8 cellular contexts compared by ENCODE assay signal in the genomic region with DNA sequence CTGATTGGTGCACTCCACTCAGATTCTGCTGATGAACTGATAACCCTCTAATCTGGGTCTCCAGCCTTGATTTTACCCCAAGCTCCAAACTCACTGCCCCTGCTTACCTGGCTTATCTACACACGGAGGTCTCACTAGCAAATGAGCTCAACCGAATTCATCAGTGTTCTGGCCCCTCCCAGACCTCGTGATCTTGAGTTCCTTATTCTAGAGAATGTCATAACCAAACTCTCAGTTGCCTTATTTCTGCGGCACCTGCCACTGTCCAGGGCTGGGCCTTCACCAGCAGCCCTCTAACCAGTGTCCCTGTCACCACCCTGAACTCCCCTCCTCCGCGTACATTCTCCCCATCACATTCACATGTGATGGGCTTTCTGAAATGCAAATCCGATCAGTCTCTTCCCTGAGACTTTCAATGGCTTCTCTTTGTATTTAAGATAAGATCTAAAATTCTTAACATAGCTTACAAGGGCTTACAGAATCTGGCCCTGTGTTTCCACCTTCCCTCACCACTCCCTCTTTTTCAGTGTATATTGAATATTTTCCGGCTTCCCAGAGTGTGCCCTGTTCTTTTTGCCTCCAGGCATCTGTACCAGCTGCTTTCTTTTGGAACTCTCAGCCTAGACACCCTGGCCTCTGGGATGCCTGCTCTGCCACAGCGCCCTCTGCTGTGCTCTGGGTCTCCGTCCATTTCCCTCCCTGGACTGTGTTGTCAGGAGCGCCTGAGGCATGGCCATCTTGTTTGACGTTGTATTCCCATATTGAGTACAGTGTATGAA. TPM values are rescaled to one million over a fixed set of nuclear protein-coding genes. Genes with fewer than 3 reads are reported as not detected.
DNase-seq lines count a peak whose midpoint lies in the region; ATAC-seq, FAIRE-seq and TF ChIP-seq lines count a peak whose summit lies in the region.

No MANE protein-coding gene starts in this region.

- peaks cover 44% of the 10 kb centered on the region for H3K4me1 Mint-ChIP-seq in astrocyte (ENCODE audit: low read depth, unreplicated experiment)

- H3K4me2 ChIP-seq in astrocyte (ENCODE audit: low read length): no peak overlapping the region

- H2AFZ ChIP-seq in astrocyte (ENCODE audit: low read depth, low read length): no peak overlapping the region

- peak; percentile 29 for TF ChIP-seq CTCF in astrocyte (IDR thresholded peaks at IDR 0.05; ENCODE audit: insufficient read depth, low read depth, low read length)

- no peaks in the 10 kb centered on the region for H3K9me3 ChIP-seq in SK-N-MC (ENCODE audit: low read depth, low read length)
- H3K9me3 ChIP-seq in astrocyte (ENCODE audit: insufficient read depth, low read depth, low read length): no peaks in the 10 kb centered on the region

- peak; percentile 56 for ATAC-seq in GM19395 (IDR thresholded peaks at IDR 0.05; ENCODE audit: unreplicated experiment)
- ATAC-seq in HG03432 (IDR thresholded peaks at IDR 0.05; ENCODE audit: unreplicated experiment): peak; percentile 51

- H3K27ac ChIP-seq in SK-N-MC: no peak overlapping the region
- H3K27ac ChIP-seq in astrocyte (ENCODE audit: low read depth, low read length): no peak overlapping the region

- H3K27ac Mint-ChIP-seq in astrocyte (ENCODE audit: unreplicated experiment): no peak overlapping the region

- no peaks in the 10 kb centered on the region for H3K79me2 ChIP-seq in astrocyte (ENCODE audit: insufficient read depth, low read length)

- H3K4me1 ChIP-seq in astrocyte (ENCODE audit: insufficient read depth, low read length): peaks cover 4% of the 10 kb centered on the region

- H4K20me1 ChIP-seq in astrocyte (ENCODE audit: insufficient read depth, low read length): peaks cover 3% of the 10 kb centered on the region

- no peak overlapping the region for H3K4me3 Mint-ChIP-seq in astrocyte (ENCODE audit: unreplicated experiment)

- peaks cover 6% of the 10 kb centered on the region for H3K36me3 Mint-ChIP-seq in astrocyte (ENCODE audit: low read depth, unreplicated experiment)

- H3K9ac ChIP-seq in SK-N-MC (ENCODE audit: insufficient read length) (no peak overlapping the region), astrocyte (ENCODE audit: low read length) (no peak overlapping the region)

- H3K27me3 Mint-ChIP-seq in astrocyte (ENCODE audit: low read depth, unreplicated experiment): no peaks in the 10 kb centered on the region

- H3K36me3 ChIP-seq in SK-N-MC (ENCODE audit: insufficient read depth, low read length) (peaks cover 15% of the 10 kb centered on the region), astrocyte (ENCODE audit: insufficient read depth, low read length) (peaks cover under 1% of the 10 kb centered on the region)

- H3K9me3 Mint-ChIP-seq in astrocyte (ENCODE audit: unreplicated experiment): no peaks in the 10 kb centered on the region

- H3K27me3 ChIP-seq in astrocyte (ENCODE audit: insufficient read depth, low read length): no peaks in the 10 kb centered on the region

- no peak overlapping the region for H3K4me3 ChIP-seq in SK-N-MC
- no peak overlapping the region for H3K4me3 ChIP-seq in astrocyte (ENCODE audit: insufficient read depth, low read depth, low read length)

- DNase-seq in D341Med (ENCODE audit: low spot score) (peak; percentile 60), SK-N-MC (ENCODE audit: low read depth, low spot score) (peak; percentile 32), astrocyte (ENCODE audit: low read depth) (no peak), iris pigment epithelial cell (ENCODE audit: low read depth) (peak; percentile 44), middle frontal gyrus (ENCODE audit: extremely low spot score, low spot score) (no peak)
- peak in 2 of 3 experiments; percentile 9 to 42 for DNase-seq in stimulated activated CD4-positive, alpha-beta T cell treated with anti-CD3 and anti-CD28 coated beads, TNF-alpha, amount 100 ng/mL, for 24 hours (ENCODE audit: low read depth in 3 of 3)

- FAIRE-seq in astrocyte (lab: Jason Lieb, UNC): no peak

RNA-seq across cellular contexts. Expression of gene NAB1, which starts 31.1 kb away (rescaled TPM):
- 24.2 and 25.4 TPM in 2 replicates for total RNA-seq in astrocyte

Comparison
In these comparisons a context has a peak if more than half of its experiments do, and no peak if none do; other contexts are left out.
1. DNase-seq: peak in D341Med (single experiment), SK-N-MC (single experiment), iris pigment epithelial cell (single experiment) and stimulated activated CD4-positive, alpha-beta T cell treated with anti-CD3 and anti-CD28 coated beads, TNF-alpha, amount 100 ng/mL, for 24 hours (2 of 3); none in astrocyte (single experiment) and middle frontal gyrus (single experiment).